ENCODE assay signal across 15 cellular contexts in genomic region chr12:67526129-67526528, GRCh38.
A peak's percentile ranks its signal among the peaks of the same experiment; 100 is the strongest.
DNase-seq lines count a peak whose midpoint lies in the region; ATAC-seq and TF ChIP-seq lines count a peak whose summit lies in the region.
"Had no signal": no experiment of that assay in that cellular context is flagged by ENCODE, and none has a peak within 500 bp of the region (broad histone marks: within the 10 kb centered on the region; RNA-seq: fewer than 3 reads in every experiment).

No MANE protein-coding gene starts in this region.

- H3K4me1 ChIP-seq in HUES48 (ENCODE audit: control insufficient read depth, insufficient read depth, low read length) = peaks cover 28% of the 10 kb centered on the region
- H3K4me1 ChIP-seq: BE2C, Caco-2, HAP-1 had no signal

- POLR2A ChIA-PET in CD4-positive, alpha-beta T cell (lab: Charles Lee) = interaction anchor here (1.4 kb wide), 2 partner anchors 10 to 43 kb away, joined by 3 read pairs; no protein-coding TSS in a partner anchor

- H3K27me3 ChIP-seq in HUES48 (ENCODE audit: control insufficient read depth, insufficient read depth, low read length) = no peaks in the 10 kb centered on the region
- H3K27me3 ChIP-seq in CD4-positive, alpha-beta T cell (ENCODE audit: control insufficient read depth, insufficient read depth, low read length) = no peaks in the 10 kb centered on the region
- H3K27me3 ChIP-seq: BE2C had no signal

- CTCF ChIA-PET in CD4-positive, alpha-beta T cell (lab: Charles Lee) = no interaction called here

- H3K27me3 Mint-ChIP-seq in activated naive CD4-positive, alpha-beta T cell treated with anti-CD3 and anti-CD28 coated beads, Interleukin-2, amount 50 U/mL, for 24 hours = no peaks in the 10 kb centered on the region
- H3K27me3 Mint-ChIP-seq in brain = peaks cover 8% of the 10 kb centered on the region
- no peaks in the 10 kb centered on the region for H3K27me3 Mint-ChIP-seq in CD4-positive, alpha-beta T cell

- peaks cover 17% of the 10 kb centered on the region for H3K4me1 Mint-ChIP-seq in activated naive CD4-positive, alpha-beta T cell treated with anti-CD3 and anti-CD28 coated beads, Interleukin-2, amount 50 U/mL, for 24 hours
- peaks cover 43% of the 10 kb centered on the region for H3K4me1 Mint-ChIP-seq in brain
- peaks cover 10% of the 10 kb centered on the region for H3K4me1 Mint-ChIP-seq in CD4-positive, alpha-beta T cell (ENCODE audit: low read depth)

- H3K9me3 ChIP-seq in HUES48 (ENCODE audit: control insufficient read depth, insufficient read depth, low read length) = no peaks in the 10 kb centered on the region
- no peaks in the 10 kb centered on the region for H3K9me3 ChIP-seq in CD4-positive, alpha-beta T cell (ENCODE audit: control insufficient read depth, low read length)
- H3K9me3 ChIP-seq: BE2C, Caco-2, HAP-1 had no signal

- peak overlapping the region; percentile 6 for H3K4me3 Mint-ChIP-seq in activated naive CD4-positive, alpha-beta T cell treated with anti-CD3 and anti-CD28 coated beads, Interleukin-2, amount 50 U/mL, for 24 hours
- H3K4me3 Mint-ChIP-seq in brain = no peak overlapping the region
- H3K4me3 Mint-ChIP-seq in CD4-positive, alpha-beta T cell = no peak overlapping the region
- H3K4me3 Mint-ChIP-seq: CD8-positive, alpha-beta memory T cell had no signal

- H3K9ac ChIP-seq in HUES48 (ENCODE audit: low read depth, low read length) = peak overlapping the region; percentile 33; the same call in 1 of the 2 replicates
- H3K9ac ChIP-seq: GM23248 had no signal

- no peak overlapping the region for H3K4me3 ChIP-seq in HUES48 (ENCODE audit: low read depth, low read length)
- H3K4me3 ChIP-seq: GM12878, GM23248, HAP-1, K562 had no signal

- no peak for ATAC-seq in activated naive CD4-positive, alpha-beta T cell treated with anti-CD3 and anti-CD28 coated beads, Interleukin-2, amount 50 U/mL, for 72 hours
- no peak for ATAC-seq in CD4-positive, alpha-beta T cell (ENCODE audit: poor library complexity)
- no peak for ATAC-seq in GM21423 (IDR thresholded peaks at IDR 0.05; ENCODE audit: unreplicated experiment)
- ATAC-seq: GM12878, K562 had no signal

- intact Hi-C loops in CD4-positive, alpha-beta T cell (cut with DNase I, micrococcal nuclease) = no loop called here

- H3K27ac Mint-ChIP-seq in activated naive CD4-positive, alpha-beta T cell treated with anti-CD3 and anti-CD28 coated beads, Interleukin-2, amount 50 U/mL, for 24 hours = no peak overlapping the region
- H3K27ac Mint-ChIP-seq in activated naive CD4-positive, alpha-beta T cell treated with anti-CD3 and anti-CD28 coated beads, Interleukin-2, amount 50 U/mL, for 72 hours = no peak overlapping the region
- H3K27ac Mint-ChIP-seq in brain = peak overlapping the region in 3 of 5 experiments; percentile 0 to 90 (median 82)
- H3K27ac Mint-ChIP-seq in CD4-positive, alpha-beta T cell = no peak overlapping the region

- no peak for TF ChIP-seq CTCF in brain (conservative IDR thresholded peaks at IDR 0.05)
- no peak for TF ChIP-seq CTCF in CD4-positive, alpha-beta T cell (IDR thresholded peaks at IDR 0.05)

- no peak for DNase-seq in activated naive CD4-positive, alpha-beta T cell treated with anti-CD3 and anti-CD28 coated beads, Interleukin-2, amount 50 U/mL, for 72 hours (ENCODE audit: low spot score in 2 of 2)
- DNase-seq in stimulated activated CD4-positive, alpha-beta T cell treated with anti-CD3 and anti-CD28 coated beads, Interleukin-4, amount 100 ng/mL, for 4 hours = no peak
- DNase-seq in CD4-positive, alpha-beta T cell = no peak
- DNase-seq: BE2C; Caco-2; CD8-positive, alpha-beta memory T cell; GM23248 had no signal

- peak overlapping the region; percentile 43 for H3K27ac ChIP-seq in HUES48 (ENCODE audit: low read depth, low read length)
- no peak overlapping the region for H3K27ac ChIP-seq in CD4-positive, alpha-beta T cell (ENCODE audit: low read depth, low read length)
- H3K27ac ChIP-seq: C4-2B, GM23248 had no signal

- H3K9me3 Mint-ChIP-seq in activated naive CD4-positive, alpha-beta T cell treated with anti-CD3 and anti-CD28 coated beads, Interleukin-2, amount 50 U/mL, for 24 hours = no peaks in the 10 kb centered on the region
- H3K9me3 Mint-ChIP-seq in activated naive CD4-positive, alpha-beta T cell treated with anti-CD3 and anti-CD28 coated beads, Interleukin-2, amount 50 U/mL, for 72 hours = peaks cover 3 to 9% of the 10 kb centered on the region in 2 donors
- H3K9me3 Mint-ChIP-seq in brain = no peaks in the 10 kb centered on the region
- no peaks in the 10 kb centered on the region for H3K9me3 Mint-ChIP-seq in CD4-positive, alpha-beta T cell
- H3K9me3 Mint-ChIP-seq: CD8-positive, alpha-beta memory T cell had no signal

- H3K36me3 Mint-ChIP-seq in activated naive CD4-positive, alpha-beta T cell treated with anti-CD3 and anti-CD28 coated beads, Interleukin-2, amount 50 U/mL, for 24 hours = no peaks in the 10 kb centered on the region
- peaks cover 0 to 6% of the 10 kb centered on the region in 2 donors for H3K36me3 Mint-ChIP-seq in activated naive CD4-positive, alpha-beta T cell treated with anti-CD3 and anti-CD28 coated beads, Interleukin-2, amount 50 U/mL, for 72 hours
- H3K36me3 Mint-ChIP-seq in brain = no peaks in the 10 kb centered on the region
- no peaks in the 10 kb centered on the region for H3K36me3 Mint-ChIP-seq in CD4-positive, alpha-beta T cell (ENCODE audit: low read depth)

- H3K36me3 ChIP-seq in HUES48 (ENCODE audit: control insufficient read depth, insufficient read depth, low read length) = no peaks in the 10 kb centered on the region
- H3K36me3 ChIP-seq: BE2C, HAP-1 had no signal

Comparison
In these comparisons a context has a peak if more than half of its experiments do, and no peak if none do; other contexts are left out.
1. H3K27ac Mint-ChIP-seq: peak in brain (3 of 5); none in activated naive CD4-positive, alpha-beta T cell treated with anti-CD3 and anti-CD28 coated beads, Interleukin-2, amount 50 U/mL, for 24 hours (single experiment), activated naive CD4-positive, alpha-beta T cell treated with anti-CD3 and anti-CD28 coated beads, Interleukin-2, amount 50 U/mL, for 72 hours (0 of 2) and CD4-positive, alpha-beta T cell (single experiment).